10 cellular contexts compared by ENCODE assay signal in the genomic region with DNA sequence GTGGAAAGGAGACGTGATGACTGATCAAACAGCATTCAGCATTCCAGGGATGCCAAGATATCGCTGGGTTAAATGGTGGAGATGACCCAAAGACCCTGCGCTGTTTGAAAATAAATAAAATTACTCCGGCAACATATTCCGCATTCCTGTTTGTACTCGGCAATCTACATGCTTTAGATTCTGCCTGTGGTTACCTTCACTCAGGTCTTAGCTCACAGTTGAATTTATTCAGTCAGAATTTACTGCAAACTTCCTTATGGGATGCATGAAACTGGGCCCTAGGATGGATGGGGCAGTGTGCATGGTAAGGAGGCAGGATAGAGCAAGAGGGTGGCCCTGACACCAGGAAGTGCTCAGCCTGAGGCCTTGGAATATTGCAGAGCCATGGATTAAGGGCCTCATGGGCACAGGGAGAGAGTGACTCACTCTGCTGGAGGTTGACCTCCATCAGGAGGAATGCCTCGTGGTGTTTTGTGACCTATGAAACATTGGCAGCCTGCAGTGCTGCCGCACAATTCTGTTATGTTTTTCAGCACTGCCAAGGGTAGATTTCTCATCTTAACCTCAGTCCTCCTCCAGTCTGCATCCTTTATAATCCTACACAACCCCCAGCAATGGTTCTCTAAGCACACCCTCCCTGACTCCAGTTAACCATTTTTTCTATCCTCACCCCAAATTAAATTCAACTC.
DNase-seq lines count a peak whose midpoint lies in the region; ATAC-seq, FAIRE-seq and TF ChIP-seq lines count a peak whose summit lies in the region.
"Had no signal": no experiment of that assay in that cellular context is flagged by ENCODE, and none has a peak within 500 bp of the region (broad histone marks: within the 10 kb centered on the region; RNA-seq: fewer than 3 reads in every experiment).

No MANE protein-coding gene starts in this region.

- H2AK9ac ChIP-seq in IMR-90 (replicated peaks; ENCODE audit: low read depth, low read length, poor library complexity), result peak overlapping the region; percentile 80

- peaks cover 16% of the 10 kb centered on the region for H3K9me1 ChIP-seq in IMR-90 (ENCODE audit: insufficient read depth, low read length)

- intact Hi-C loops in IMR-90 (cut with micrococcal nuclease), result loop anchor here (1.0 to 10.0 kb wide), 7 partner anchors 51 to 803 kb away; no protein-coding TSS in a partner anchor

- H3K14ac ChIP-seq in IMR-90 (replicated peaks; ENCODE audit: low read depth, low read length), result peak overlapping the region; percentile 100
- no peak overlapping the region for H3K14ac ChIP-seq in H1 (ENCODE audit: insufficient read length)

- H4K91ac ChIP-seq in IMR-90 (ENCODE audit: insufficient read depth, low read depth, low read length) (peak overlapping the region; percentile 100), H1 (replicated peaks; ENCODE audit: insufficient read length, low read length) (peak overlapping the region; percentile 29)

- H3K18ac ChIP-seq in IMR-90 (ENCODE audit: low read depth, low read length) (peak overlapping the region; percentile 95), H1 (ENCODE audit: extremely low read depth, low read length) (peak overlapping the region; percentile 51)

- TF ChIP-seq POLR2A in IMR-90 (IDR thresholded peaks at IDR 0.05; ENCODE audit: low read depth, low read length) (no peak), H1 (IDR thresholded peaks at IDR 0.05; ENCODE audit: control extremely low read depth in 1 of 2, low read depth in 2 of 2, low read length in 2 of 2) (no peak)

- TF ChIP-seq EP300 in H1 (IDR thresholded peaks at IDR 0.05; ENCODE audit: borderline replicate concordance in 1 of 2, low read depth in 2 of 2, low read length in 2 of 2), result no peak

- H2BK15ac ChIP-seq in IMR-90 (ENCODE audit: low read depth, low read length) (peak overlapping the region; percentile 100; the same call in 2 of the 3 replicates), H1 (ENCODE audit: low read length) (no peak overlapping the region)

- H3K27ac ChIP-seq in IMR-90 (ENCODE audit: insufficient read depth, low read length) (peak overlapping the region; percentile 96), H1 (ENCODE audit: low read depth, low read length) (no peak overlapping the region), mesodermal cell (ENCODE audit: low read depth, low read length, severe bottlenecking) (peak overlapping the region; percentile 99)

- peak; percentile 7 for TF ChIP-seq RAD21 in IMR-90 (IDR thresholded peaks at IDR 0.05; ENCODE audit: low read length)
- TF ChIP-seq RAD21 in H1 (IDR thresholded peaks at IDR 0.05 in 1 of 2, conservative IDR thresholded peaks at IDR 0.05 in 1 of 2; ENCODE audit: low read depth in 2 of 2, low read length in 2 of 2), result no peak

- CTCF ChIA-PET in IMR-90 (lab: Yijun Ruan, JAX), result interaction anchor here (0.7 to 1.1 kb wide), 3 partner anchors 249 to 311 kb away, joined by 3 to 8 read pairs (median 4); no protein-coding TSS in a partner anchor
- CTCF ChIA-PET in H1 (lab: Charles Lee; ENCODE audit: partially characterized antibody), result interaction anchor here (0.6 to 1.4 kb wide), 7 partner anchors 9 to 485 kb away, joined by 3 to 5 read pairs (median 4); no protein-coding TSS in a partner anchor

- dilution Hi-C loops in IMR-90 (cut with HindIII; ENCODE audit: low sequenced_read_pairs, unreplicated experiment), result no loop called here

- H3K4ac ChIP-seq in IMR-90 (ENCODE audit: low read depth, low read length), result peak overlapping the region; percentile 100
- no peak overlapping the region for H3K4ac ChIP-seq in H1 (replicated peaks; ENCODE audit: insufficient read length, low read depth, low read length)

- H3K27me3 ChIP-seq in IMR-90 (ENCODE audit: control insufficient read depth, insufficient read depth, low read length) (no peaks in the 10 kb centered on the region), H1 (replicated peaks in 1 of 4; ENCODE audit: control insufficient read depth in 3 of 4, extremely low read depth in 1 of 4, insufficient read depth in 3 of 4, low read length in 3 of 4) (no peaks in the 10 kb centered on the region)

- H3K4me2 ChIP-seq in IMR-90 (ENCODE audit: low read depth, low read length), result peak overlapping the region; percentile 35
- H3K4me2 ChIP-seq in H1 (ENCODE audit: insufficient read depth in 1 of 2, low read depth in 2 of 2, low read length in 2 of 2), result peak overlapping the region in 1 of 2 experiments; percentile 20; a peak in 1 of 4 replicates

- 0 out of 2 replicates have a peak, but pooled peaks cover 2% of the 10 kb centered on the region for H3K23me2 ChIP-seq in H1 (ENCODE audit: low read depth, low read length)

- DNase-seq in IMR-90 (peak; percentile 96), H1 (ENCODE audit: low read depth in 1 of 2, low spot score in 2 of 2) (no peak), urothelium cell line (ENCODE audit: low spot score) (peak; percentile 84), pons (ENCODE audit: low spot score) (no peak), NCI-H1105 (lab: John Stamatoyannopoulos, UW) (no peak)
- DNase-seq: activated T-cell treated with anti-CD3 and anti-CD28 coated beads, Interleukin-2, amount 50 U/mL, for 48 hours; NCI-H524 had no signal

- H3K79me1 ChIP-seq in IMR-90 (ENCODE audit: low read depth in 1 of 2, low read length in 2 of 2) (peaks cover 0 to 25% of the 10 kb centered on the region in 2 experiments; a peak in 2 of 4 replicates), H1 (ENCODE audit: low read depth, low read length) (no peaks in the 10 kb centered on the region)

- H3K4me3 ChIP-seq in IMR-90 (ENCODE audit: insufficient read depth, low read depth, low read length) (no peak overlapping the region), H1 (ENCODE audit: extremely low read depth in 1 of 4, insufficient read depth in 2 of 4, low read depth in 3 of 4, low read length in 4 of 4) (no peak overlapping the region), mesodermal cell (ENCODE audit: extremely low read depth, insufficient read depth, low read length, poor library complexity, severe bottlenecking) (no peak overlapping the region)

- in situ Hi-C loops in IMR-90 (cut with MboI; ENCODE audit: low sequenced_read_pairs), result no loop called here

- TF ChIP-seq CTCF in IMR-90 (conservative IDR thresholded peaks at IDR 0.05; ENCODE audit: low read depth, low read length) (no peak), H1 (IDR thresholded peaks at IDR 0.05; ENCODE audit: control extremely low read depth in 1 of 3, insufficient read depth in 1 of 3, low read depth in 1 of 3, low read length in 3 of 3) (no peak)

- H3K9me3 ChIP-seq in IMR-90 (ENCODE audit: control insufficient read depth, insufficient read depth, low read length), result no peaks in the 10 kb centered on the region
- no peaks in the 10 kb centered on the region for H3K9me3 ChIP-seq in H1 (ENCODE audit: insufficient read depth in 2 of 2, low read depth in 1 of 2, low read length in 1 of 2)
- peaks cover 7% of the 10 kb centered on the region for H3K9me3 ChIP-seq in mesodermal cell (ENCODE audit: control insufficient read depth, low read length)

- H2AK5ac ChIP-seq in IMR-90 (ENCODE audit: low read depth, low read length) (peak overlapping the region; percentile 99), H1 (ENCODE audit: low read depth, low read length) (peak overlapping the region; percentile 45; the same call in 1 of the 2 replicates)

- H4K8ac ChIP-seq in IMR-90 (ENCODE audit: low read depth in 2 of 2, low read length in 2 of 2) (peak overlapping the region; percentile 99), H1 (ENCODE audit: extremely low read depth, insufficient read depth, low read length) (no peak overlapping the region)

- H3K23ac ChIP-seq in IMR-90 (ENCODE audit: low read depth, low read length) (peak overlapping the region; percentile 100), H1 (ENCODE audit: insufficient read length) (no peak overlapping the region)

- peak overlapping the region; percentile 100 for H2BK120ac ChIP-seq in IMR-90 (ENCODE audit: low read depth, low read length)
- H2BK120ac ChIP-seq in H1 (replicated peaks; ENCODE audit: low read depth, low read length), result no peak overlapping the region

- H4K5ac ChIP-seq in IMR-90 (ENCODE audit: low read depth, low read length), result peak overlapping the region; percentile 82
- H4K5ac ChIP-seq in H1 (ENCODE audit: insufficient read length, low read depth, low read length), result no peak overlapping the region

- H3K79me2 ChIP-seq in H1 (ENCODE audit: control insufficient read depth in 1 of 2, insufficient read depth in 2 of 2, low read length in 2 of 2), result no peaks in the 10 kb centered on the region

- POLR2A ChIA-PET in IMR-90 (lab: Charles Lee; ENCODE audit: unreplicated experiment) (interaction anchor here (0.5 to 0.7 kb wide), 6 partner anchors 26 to 353 kb away, joined by 4 to 10 read pairs (median 4); no protein-coding TSS in a partner anchor), H1 (lab: Charles Lee; ENCODE audit: partially characterized antibody) (interaction anchor here (1.1 kb wide), 1 partner anchor 10 kb away, joined by 3 read pairs; no protein-coding TSS in a partner anchor)

- no peaks in the 10 kb centered on the region for H4K20me1 ChIP-seq in IMR-90 (ENCODE audit: insufficient read depth, low read length)
- no peaks in the 10 kb centered on the region for H4K20me1 ChIP-seq in H1 (replicated peaks in 1 of 2; ENCODE audit: control insufficient read depth in 1 of 2, insufficient read depth in 2 of 2, low read length in 2 of 2)

- FAIRE-seq in H1 (lab: Jason Lieb, UNC) (no peak), urothelium cell line (lab: Jason Lieb, UNC) (peak; percentile 79)

- H2AFZ ChIP-seq in IMR-90 (replicated peaks; ENCODE audit: low read length, poor library complexity) (peak overlapping the region; percentile 77), H1 (ENCODE audit: low read length) (peak overlapping the region; percentile 67; the same call in 1 of the 2 replicates)

- H2BK20ac ChIP-seq in IMR-90 (ENCODE audit: low read depth, low read length) (peak overlapping the region; percentile 100), H1 (ENCODE audit: low read length) (peak overlapping the region; percentile 82)

- H3K56ac ChIP-seq in IMR-90 (ENCODE audit: extremely low read depth, insufficient read depth, low read length) (peak overlapping the region; percentile 100), H1 (replicated peaks; ENCODE audit: insufficient read length, low read depth, low read length) (no peak overlapping the region)

- no peaks in the 10 kb centered on the region for H3K36me3 ChIP-seq in IMR-90 (ENCODE audit: control insufficient read depth, insufficient read depth, low read length)
- no peaks in the 10 kb centered on the region for H3K36me3 ChIP-seq in H1 (ENCODE audit: control insufficient read depth in 2 of 4, insufficient read depth in 4 of 4, low read length in 3 of 4)
- H3K36me3 ChIP-seq in mesodermal cell (ENCODE audit: control insufficient read depth, insufficient read depth, low read length), result no peaks in the 10 kb centered on the region

- no TSS peak for BruUV-seq in IMR-90 (replicated peaks; lab: Mats Ljungman, UMichigan)

- WGBS in IMR-90 (ENCODE audit: extremely low coverage in 2 of 2, insufficient read length in 1 of 2), 2 experiments, result 0% methylated on average over 5 of the region's 8 CpGs; no CpG with 5 or more reads in 1 of the 2 experiments
- 78% methylated on average over 8 of the region's 8 CpGs; no CpG with 5 or more reads in 1 of the 2 experiments for WGBS in H1 (ENCODE audit: extremely low coverage in 1 of 2, insufficient coverage in 1 of 2, insufficient read length in 1 of 2, insufficient replicate concordance in 2 of 2, low coverage in 1 of 2, low lambda C conversion rate in 2 of 2, missing lambda C conversion rate in 1 of 2), 2 experiments
- WGBS in mesodermal cell (ENCODE audit: insufficient coverage in 2 of 2), 2 experiments, result 48 to 51% methylated on average over 8 of the region's 8 CpGs

- H3K4me1 ChIP-seq in IMR-90 (ENCODE audit: control insufficient read depth, insufficient read depth, low read length) (peaks cover 30% of the 10 kb centered on the region), H1 (replicated peaks in 1 of 4; ENCODE audit: control insufficient read depth in 3 of 4, insufficient read depth in 4 of 4, low read length in 3 of 4) (peaks cover 7 to 10% (median 9%) of the 10 kb centered on the region in 4 experiments; a peak in 4 of 7 replicates), mesodermal cell (ENCODE audit: control insufficient read depth, insufficient read depth, low read length, poor library complexity, severe bottlenecking) (peaks cover 69% of the 10 kb centered on the region)

- peak overlapping the region; percentile 96 for H2BK12ac ChIP-seq in H1 (ENCODE audit: low read depth, low read length)

- peak overlapping the region; percentile 91 for H3K9ac ChIP-seq in IMR-90 (ENCODE audit: low read depth, low read length)
- H3K9ac ChIP-seq in H1 (replicated peaks in 1 of 4; ENCODE audit: extremely low read depth in 1 of 4, low read depth in 3 of 4, low read length in 3 of 4), result no peak overlapping the region

- H2BK5ac ChIP-seq in IMR-90 (ENCODE audit: low read depth, low read length, poor library complexity, severe bottlenecking) (peak overlapping the region; percentile 97), H1 (ENCODE audit: low read depth, low read length) (peak overlapping the region; percentile 27; the same call in 1 of the 2 replicates)

- ATAC-seq in IMR-90 (ENCODE audit: low read depth) (peak; percentile 87), HG03442 (IDR thresholded peaks at IDR 0.05; ENCODE audit: unreplicated experiment) (no peak), GM21717 (IDR thresholded peaks at IDR 0.05; ENCODE audit: unreplicated experiment) (no peak)

Comparison
In these comparisons a context has a peak if more than half of its experiments do, and no peak if none do; other contexts are left out.
1. DNase-seq: peak in IMR-90 (single experiment) and urothelium cell line (single experiment); none in H1 (0 of 2), pons (single experiment) and NCI-H1105 (single experiment).